8 cellular contexts compared by ENCODE assay signal in the genomic region with DNA sequence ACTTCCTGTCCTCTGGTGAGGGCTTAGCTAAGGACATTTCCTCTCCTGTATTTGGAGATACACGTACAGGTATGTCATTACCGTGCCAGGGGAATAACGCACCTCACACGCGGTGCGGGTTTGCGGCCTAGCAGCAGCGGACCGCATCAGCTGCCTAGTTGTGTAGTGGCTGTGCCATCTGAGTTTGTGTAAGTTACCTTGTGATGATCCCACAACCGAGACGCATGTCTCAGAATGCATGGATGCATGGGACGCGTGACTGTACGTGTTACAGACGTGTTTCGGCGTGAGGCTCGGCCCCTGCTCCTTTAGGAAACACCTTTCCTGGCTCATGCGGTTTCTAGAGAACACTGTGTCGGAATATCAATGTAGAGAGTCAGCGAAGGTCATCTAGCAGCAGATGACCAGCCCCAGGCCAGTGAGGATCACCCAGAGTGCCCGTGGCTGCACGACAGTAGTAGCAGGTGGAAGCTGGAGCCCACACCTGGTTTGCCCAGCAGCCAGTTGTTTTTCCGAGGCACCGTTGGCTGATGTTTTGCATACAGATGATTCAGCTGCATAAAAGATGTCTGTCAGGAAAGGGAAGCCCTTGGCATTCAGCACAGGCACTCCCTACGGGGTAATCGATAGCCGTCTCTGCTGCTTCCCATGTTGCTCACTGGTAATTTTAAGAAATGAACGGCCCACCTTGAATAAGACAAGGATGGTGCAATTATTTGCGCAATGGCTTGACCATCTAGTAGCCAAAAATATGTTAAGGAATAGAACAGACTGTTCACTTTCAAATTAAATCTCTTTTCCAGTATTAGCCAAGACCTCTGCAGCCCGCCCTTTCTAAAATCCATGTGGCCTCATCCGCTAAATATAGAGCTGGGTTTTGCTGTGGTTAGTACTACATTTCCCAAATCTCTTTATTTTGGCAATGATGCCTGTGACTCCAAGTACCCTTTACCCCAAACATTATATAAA. TPM values are rescaled to one million over a fixed set of nuclear protein-coding genes. Genes with fewer than 3 reads are reported as not detected.
DNase-seq lines count a peak whose midpoint lies in the region; ATAC-seq and TF ChIP-seq lines count a peak whose summit lies in the region.

No MANE protein-coding gene starts in this region.

- peaks cover 12 to 24% of the 10 kb centered on the region in 2 donors for H3K27me3 Mint-ChIP-seq in T-cell

- in situ Hi-C loops in G401 (cut with HindIII; ENCODE audit: low sequenced_read_pairs): no loop called here

- peak; percentile 22 for ATAC-seq in HG03159 (IDR thresholded peaks at IDR 0.05; ENCODE audit: unreplicated experiment)
- peak; percentile 29 to 42 (median 38) for ATAC-seq in T-cell (replicated peaks in 1 of 4)
- peak; percentile 65 for ATAC-seq in omental fat pad (ENCODE audit: low FRiP score)
- no peak for ATAC-seq in GM18505 (IDR thresholded peaks at IDR 0.05; ENCODE audit: unreplicated experiment)
- no peak for ATAC-seq in GM18519 (IDR thresholded peaks at IDR 0.05; ENCODE audit: low FRiP score, unreplicated experiment)

- TF ChIP-seq POLR2A in GM18505 (IDR thresholded peaks at IDR 0.05; ENCODE audit: borderline replicate concordance, extremely low read depth, insufficient read depth, insufficient read length): no peak

- POLR2A ChIA-PET in T-cell (lab: Charles Lee): interaction anchor here in 1 of 2 donors (0.6 kb wide), 1 partner anchor 910 kb away, joined by 3 read pairs; no protein-coding TSS in a partner anchor

- CTCF ChIA-PET in T-cell (lab: Charles Lee): no interaction called here

- no peaks in the 10 kb centered on the region for H3K36me3 Mint-ChIP-seq in T-cell

- peaks cover 14 to 27% (median 23%) of the 10 kb centered on the region in 3 donors for H3K4me1 Mint-ChIP-seq in T-cell

- DNase-seq in G401 (ENCODE audit: low spot score) (peak; percentile 39), T-cell (peak in 14 of 34 experiments; percentile 0 to 33 (median 8)), fibroblast of peridontal ligament (ENCODE audit: extremely low read depth) (peak; percentile 70), omental fat pad (ENCODE audit: low spot score) (no peak), putamen (ENCODE audit: low spot score) (no peak)

- H3K4me3 Mint-ChIP-seq in T-cell: peak overlapping the region; percentile 83 to 89 (median 85)

- H3K9me3 Mint-ChIP-seq in T-cell: no peaks in the 10 kb centered on the region

- no peak for TF ChIP-seq CTCF in omental fat pad (IDR thresholded peaks at IDR 0.05)

- peak overlapping the region; percentile 19 to 58 for H3K27ac Mint-ChIP-seq in T-cell

RNA-seq across cellular contexts. Expression of a gene that starts 1.0 kb away (rescaled TPM):
- 4.9 and 9.4 TPM in 2 replicates for total RNA-seq in G401 (2014; rRNA removed; shearing (Covaris generic))
- total RNA-seq in T-cell (1 to 10 TPM in 4 of 5 donors, under 1 TPM in 1; 0.63 to 3.9 (median 1.6) TPM), omental fat pad (10 to 100 TPM in 1 of 4 donors, 1 to 10 TPM in 3; 5.0 to 14.3 (median 5.9) TPM)

Comparison
In these comparisons a context has a peak if more than half of its experiments do, and no peak if none do; other contexts are left out.
1. DNase-seq: peak in G401 (single experiment) and fibroblast of peridontal ligament (single experiment); none in omental fat pad (single experiment) and putamen (single experiment).
2. ATAC-seq: peak in HG03159 (single experiment), T-cell (4 of 4) and omental fat pad (single experiment); none in GM18505 (single experiment) and GM18519 (single experiment).